Comparison of ENCODE assay signal across 1 cellular context in genomic region chr5:927172-928015, GRCh38.
TF ChIP-seq lines count a peak whose summit lies in the region.

No MANE protein-coding gene starts in this region.

TF ChIP-seq in GM23338, 12 proteins besides CTCF, POLR2A, EP300 and RAD21 (continued from another document):
- TF ChIP-seq ZNF462 (CRISPR knock-in tag; IDR thresholded peaks at IDR 0.05) (no peak), EZH2phosphoT487 (IDR thresholded peaks at IDR 0.05; ENCODE audit: unreplicated experiment) (no peak), ZNF114 (CRISPR knock-in tag; IDR thresholded peaks at IDR 0.05) (no peak)
